Comparison of ENCODE assay signal across 8 cellular contexts in the genomic region with DNA sequence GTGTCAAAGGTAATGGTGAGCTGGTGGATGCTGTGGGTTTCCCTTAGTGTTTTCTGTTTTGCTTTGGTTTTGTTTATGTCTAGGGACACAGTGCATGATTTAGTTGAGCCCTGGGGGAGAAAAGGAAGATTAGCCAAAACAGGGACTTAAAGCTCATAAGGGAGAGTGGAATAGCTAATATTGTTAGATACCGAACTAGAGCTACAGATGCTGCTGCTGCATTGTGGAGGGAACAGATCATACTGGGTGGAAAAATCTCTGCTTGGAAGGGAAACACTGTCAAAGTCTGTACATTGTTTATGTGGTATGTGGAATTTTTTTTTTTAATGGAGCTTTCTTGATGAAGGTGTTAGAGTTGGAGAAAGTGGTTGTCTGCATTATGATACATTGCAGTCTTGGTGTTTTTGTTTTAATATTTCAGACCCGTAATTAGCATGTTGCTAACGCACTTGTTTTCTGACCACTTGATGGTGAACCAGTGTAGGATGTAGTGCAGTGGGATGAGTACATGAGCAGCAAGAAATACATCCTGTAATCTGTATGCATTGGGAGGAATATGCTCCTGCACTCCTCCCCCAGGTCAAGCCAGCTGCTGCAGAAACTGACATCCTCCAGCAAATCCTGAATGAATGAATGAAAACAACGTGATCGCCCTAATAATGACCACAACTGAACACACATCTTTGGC. TPM values are rescaled to one million over a fixed set of nuclear protein-coding genes. Genes with fewer than 3 reads are reported as not detected.
DNase-seq lines count a peak whose midpoint lies in the region; ATAC-seq, FAIRE-seq and TF ChIP-seq lines count a peak whose summit lies in the region.

No MANE protein-coding gene starts in this region.

- no peaks in the 10 kb centered on the region for H3K79me2 ChIP-seq in endothelial cell of umbilical vein (ENCODE audit: control insufficient read depth, insufficient read depth, low read length)

- dilution Hi-C loops in endothelial cell of umbilical vein (cut with MboI; ENCODE audit: extremely low pct_ligation_motif_present, low sequenced_read_pairs), result no loop called here

- H2AFZ ChIP-seq in endothelial cell of umbilical vein (ENCODE audit: low read depth, low read length), result peak overlapping the region; percentile 73

- no peak for TF ChIP-seq POLR2A in endothelial cell of umbilical vein (IDR thresholded peaks at IDR 0.05; ENCODE audit: low read depth, low read length)

- H3K9ac ChIP-seq in endothelial cell of umbilical vein (replicated peaks; ENCODE audit: extremely low read depth, insufficient read depth, low read length), result peak overlapping the region; percentile 59

- ATAC-seq in GM19023 (IDR thresholded peaks at IDR 0.05; ENCODE audit: unreplicated experiment) (no peak), GM18907 (IDR thresholded peaks at IDR 0.05; ENCODE audit: unreplicated experiment) (no peak), GM21381 (IDR thresholded peaks at IDR 0.05; ENCODE audit: unreplicated experiment) (no peak)

- TSS peak; percentile 30 for BruUV-seq in endothelial cell of umbilical vein (replicated peaks; lab: Mats Ljungman, UMichigan)

- peak; percentile 20 for DNase-seq in NCI-H2227 (lab: John Stamatoyannopoulos, UW; ENCODE audit: unreplicated experiment)
- no peak for DNase-seq in NCI-H2227 treated with DMSO at 0.1 percent for 48 hours (lab: John Stamatoyannopoulos, UW)
- peak; percentile 73 for DNase-seq in NCI-H748 (lab: John Stamatoyannopoulos, UW; ENCODE audit: unreplicated experiment)
- DNase-seq in endothelial cell of umbilical vein (ENCODE audit: low read depth, low spot score), result peak; percentile 26
- peak; percentile 44 for DNase-seq in putamen (ENCODE audit: low spot score)

- POLR2A ChIA-PET in endothelial cell of umbilical vein (lab: Charles Lee), result no interaction called here

- CTCF ChIA-PET in endothelial cell of umbilical vein (lab: Charles Lee), result interaction anchor here (1.1 to 6.9 kb wide), 8 partner anchors 9 to 289 kb away, joined by 3 to 41 read pairs (median 5); no protein-coding TSS in a partner anchor

- peak overlapping the region; percentile 96 for H3K4me2 ChIP-seq in endothelial cell of umbilical vein (ENCODE audit: insufficient read depth, low read length)

- no peaks in the 10 kb centered on the region for H3K9me1 ChIP-seq in endothelial cell of umbilical vein (replicated peaks; ENCODE audit: control insufficient read depth, extremely low read depth, insufficient read depth, low read length)

- no peaks in the 10 kb centered on the region for H3K9me3 ChIP-seq in endothelial cell of umbilical vein (replicated peaks; ENCODE audit: control insufficient read depth, insufficient read depth, low read length)

- H3K4me3 ChIP-seq in endothelial cell of umbilical vein (replicated peaks in 1 of 3; ENCODE audit: insufficient read depth in 1 of 3, low read depth in 1 of 3, low read length in 3 of 3), result peak overlapping the region; percentile 50 to 80 (median 70)

- H4K20me1 ChIP-seq in endothelial cell of umbilical vein (replicated peaks; ENCODE audit: control insufficient read depth, extremely low read depth, insufficient read depth, low read length), result no peaks in the 10 kb centered on the region

- no peaks in the 10 kb centered on the region for H3K36me3 ChIP-seq in endothelial cell of umbilical vein (ENCODE audit: control insufficient read depth in 2 of 2, extremely low read depth in 1 of 2, insufficient read depth in 2 of 2, low read length in 2 of 2)

- intact Hi-C loops in endothelial cell of umbilical vein (cut with micrococcal nuclease), result loop anchor here (5.0 kb wide), 1 partner anchor 273 kb away; no protein-coding TSS in a partner anchor

- no peaks in the 10 kb centered on the region for H3K27me3 ChIP-seq in endothelial cell of umbilical vein (ENCODE audit: control insufficient read depth in 2 of 2, insufficient read depth in 2 of 2, low read length in 2 of 2)

- peaks cover 10% of the 10 kb centered on the region for H3K4me1 ChIP-seq in endothelial cell of umbilical vein (ENCODE audit: control insufficient read depth, extremely low read depth, insufficient read depth, low read length)

- no peak overlapping the region for H3K27ac ChIP-seq in endothelial cell of umbilical vein (ENCODE audit: insufficient read depth, low read depth, low read length)

- FAIRE-seq in endothelial cell of umbilical vein (lab: Jason Lieb, UNC), result no peak

- no peak for TF ChIP-seq CTCF in endothelial cell of umbilical vein (IDR thresholded peaks at IDR 0.05; ENCODE audit: extremely low read depth in 1 of 2, insufficient read depth in 1 of 2, low read depth in 1 of 2, low read length in 2 of 2)

TF ChIP-seq in endothelial cell of umbilical vein, 7 proteins besides CTCF, POLR2A, EP300 and RAD21:
- no peak for TF ChIP-seq JUN (IDR thresholded peaks at IDR 0.05; ENCODE audit: borderline replicate concordance, insufficient read depth, insufficient read length, low read depth)
- TF ChIP-seq GATA2 (IDR thresholded peaks at IDR 0.05; ENCODE audit: insufficient read depth, insufficient read length, low read depth, low read length), result no peak
- TF ChIP-seq, protein P1, sequence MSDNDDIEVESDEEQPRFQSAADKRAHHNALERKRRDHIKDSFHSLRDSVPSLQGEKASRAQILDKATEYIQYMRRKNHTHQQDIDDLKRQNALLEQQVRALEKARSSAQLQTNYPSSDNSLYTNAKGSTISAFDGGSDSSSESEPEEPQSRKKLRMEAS (IDR thresholded peaks at IDR 0.05; ENCODE audit: insufficient read depth, insufficient read length), result no peak
- TF ChIP-seq EZH2 (IDR thresholded peaks at IDR 0.05; ENCODE audit: borderline replicate concordance, low read depth, low read length, severe bottlenecking), result no peak
- no peak for TF ChIP-seq POLR2AphosphoS5 (IDR thresholded peaks at IDR 0.05; ENCODE audit: insufficient read depth, low read depth, low read length)
- no peak for TF ChIP-seq MYC (IDR thresholded peaks at IDR 0.05; ENCODE audit: low read depth, low read length)
- no peak for TF ChIP-seq FOS (IDR thresholded peaks at IDR 0.05; ENCODE audit: borderline replicate concordance, insufficient read depth, low read length)

RNA-seq across cellular contexts. Expression of gene GLCCI1, which starts 2.2 kb away (rescaled TPM):
- total RNA-seq in endothelial cell of umbilical vein, result 5.1 and 5.6 TPM in 2 replicates
- 2.3 and 2.9 TPM in 2 replicates for polyA plus RNA-seq in endothelial cell of umbilical vein
- polyA plus RNA-seq in endothelial cell of umbilical vein (2011; cell fraction: cytosol; rRNA removed), result 2.1 and 2.5 TPM in 2 replicates
- 5.3 and 7.2 TPM in 2 replicates for polyA plus RNA-seq in endothelial cell of umbilical vein (2011; cell fraction: nucleus; rRNA removed)
- 4.0 and 5.2 TPM in 2 replicates for polyA plus RNA-seq in endothelial cell of umbilical vein (2012)
- polyA minus RNA-seq in endothelial cell of umbilical vein, result 10.0 and 11.8 TPM in 2 replicates
- polyA minus RNA-seq in endothelial cell of umbilical vein (2011; cell fraction: cytosol; rRNA and poly(A)+ RNA removed), result 30.6 TPM
- polyA minus RNA-seq in endothelial cell of umbilical vein (2011; cell fraction: nucleus; rRNA and poly(A)+ RNA removed), result 16.3 and 19.2 TPM in 2 replicates
